Comparison of ENCODE assay signal across 25 cellular contexts in genomic region chr6:10535198-10535597, GRCh38. TPM values are rescaled to one million over a fixed set of nuclear protein-coding genes. Genes with fewer than 3 reads are reported as not detected.
DNase-seq lines count a peak whose midpoint lies in the region; ATAC-seq, FAIRE-seq and TF ChIP-seq lines count a peak whose summit lies in the region.
"Had no signal": no experiment of that assay in that cellular context is flagged by ENCODE, and none has a peak within 500 bp of the region (broad histone marks: within the 10 kb centered on the region; RNA-seq: fewer than 3 reads in every experiment).

No MANE protein-coding gene starts in this region.

- no peaks in the 10 kb centered on the region for H3K36me3 ChIP-seq in K562 (ENCODE audit: control insufficient read depth, insufficient read depth, low read length)

- 14% methylated on average over 1 of the region's 1 CpG for WGBS in K562 (ENCODE audit: insufficient coverage, low coverage, missing lambda C conversion rate)

- no peaks in the 10 kb centered on the region for H3K9me3 Mint-ChIP-seq in endothelial cell (ENCODE audit: unreplicated experiment)
- H3K9me3 Mint-ChIP-seq: activated T-cell treated with anti-CD3 and anti-CD28 coated beads, Interleukin-2, amount 50 U/mL, for 4 hours; brain; CD8-positive, alpha-beta T cell had no signal

- CTCF ChIA-PET in K562 (lab: Yijun Ruan, JAX; ENCODE audit: low intra/inter-chr PET ratio) = no interaction called here

- no TSS peak for BruUV-seq in K562 (replicated peaks; lab: Mats Ljungman, UMichigan)

- no peak overlapping the region for H3K4me3 Mint-ChIP-seq in endothelial cell (ENCODE audit: unreplicated experiment)
- H3K4me3 Mint-ChIP-seq: activated CD8-positive, alpha-beta T cell treated with anti-CD3 and anti-CD28 coated beads, Interleukin-2, amount 10 ng/mL, durations not matched to agents 7 days and 5 days; activated T-cell treated with anti-CD3 and anti-CD28 coated beads, Interleukin-2, amount 50 U/mL, for 4 hours; brain had no signal

- in situ Hi-C loops in K562 (cut with MboI) = no loop called here

- H3K27me3 Mint-ChIP-seq in endothelial cell (ENCODE audit: unreplicated experiment) = peaks cover 3% of the 10 kb centered on the region

- peaks cover 40% of the 10 kb centered on the region for H3K4me1 Mint-ChIP-seq in endothelial cell (ENCODE audit: unreplicated experiment)
- H3K4me1 Mint-ChIP-seq: brain had no signal

- H3K27me3 ChIP-seq in K562 (ENCODE audit: control insufficient read depth in 2 of 2, insufficient read depth in 2 of 2, low read length in 2 of 2) = peaks cover 0 to 5% of the 10 kb centered on the region in 2 experiments; a peak in 1 of 5 replicates
- H3K27me3 ChIP-seq: hepatocyte had no signal

- TF ChIP-seq EP300 in K562 (IDR thresholded peaks at IDR 0.05; ENCODE audit: low read length) = no peak

- H3K36me3 Mint-ChIP-seq in endothelial cell (ENCODE audit: low read depth, unreplicated experiment) = no peaks in the 10 kb centered on the region
- H3K36me3 Mint-ChIP-seq: brain had no signal

- no peaks in the 10 kb centered on the region; a peak in 1 of 5 replicates for H3K4me1 ChIP-seq in K562 (replicated peaks in 1 of 2; ENCODE audit: control insufficient read depth in 2 of 2, insufficient read depth in 2 of 2, low read length in 2 of 2)

- peak; percentile 15 for ATAC-seq in left ventricle myocardium superior
- ATAC-seq in Right ventricle myocardium superior (ENCODE audit: poor library complexity) = no peak
- ATAC-seq in K562 = no peak; the same call in 2 of the 3 replicates
- ATAC-seq: activated CD8-positive, alpha-beta T cell treated with anti-CD3 and anti-CD28 coated beads, Interleukin-2, amount 10 ng/mL, durations not matched to agents 7 days and 5 days; activated naive CD4-positive, alpha-beta T cell treated with anti-CD3 and anti-CD28 coated beads, Interleukin-2, amount 50 U/mL, for 72 hours; activated T-cell treated with anti-CD3 and anti-CD28 coated beads, Interleukin-2, amount 50 U/mL, for 4 hours; CD8-positive, alpha-beta T cell had no signal

- H3K9me1 ChIP-seq in K562 (ENCODE audit: control insufficient read depth, insufficient read depth, low read length) = no peaks in the 10 kb centered on the region

- H3K27ac Mint-ChIP-seq in endothelial cell (ENCODE audit: unreplicated experiment) = no peak overlapping the region
- H3K27ac Mint-ChIP-seq: activated CD8-positive, alpha-beta T cell treated with anti-CD3 and anti-CD28 coated beads, Interleukin-2, amount 10 ng/mL, durations not matched to agents 7 days and 5 days; activated naive CD4-positive, alpha-beta T cell treated with anti-CD3 and anti-CD28 coated beads, Interleukin-2, amount 50 U/mL, for 72 hours; brain; CD8-positive, alpha-beta T cell had no signal

- TF ChIP-seq CTCF in K562 (IDR thresholded peaks at IDR 0.05 in 2 of 3, conservative IDR thresholded peaks at IDR 0.05 in 1 of 3; ENCODE audit: insufficient read depth in 2 of 3, low read depth in 1 of 3, low read length in 3 of 3) (no peak), endothelial cell (IDR thresholded peaks at IDR 0.05; ENCODE audit: unreplicated experiment) (no peak)

- H3K79me2 ChIP-seq in K562 (ENCODE audit: control insufficient read depth, insufficient read depth, low read length) = no peaks in the 10 kb centered on the region

- H3K4me2 ChIP-seq in K562 (ENCODE audit: insufficient read depth, low read length) = no peak overlapping the region
- H3K4me2 ChIP-seq: hepatocyte had no signal

- DNase-seq in left ventricle myocardium superior (no peak), Right ventricle myocardium superior (no peak), NAMALWA (ENCODE audit: low spot score) (peak; percentile 79), K562 (ENCODE audit: extremely low read depth in 1 of 4, low spot score in 3 of 4) (no peak), NCI-H524 treated with DMSO at 0.1 percent for 48 hours (lab: John Stamatoyannopoulos, UW) (no peak), H4 (ENCODE audit: low spot score) (no peak), endothelial cell (ENCODE audit: low spot score) (no peak)
- no peak for DNase-seq in stimulated activated naive CD4-positive, alpha-beta T cell (lab: John Stamatoyannopoulos, UW)
- DNase-seq: activated CD4-positive, CD25-positive, alpha-beta regulatory T cell; activated CD8-positive, alpha-beta T cell treated with anti-CD3 and anti-CD28 coated beads, Interleukin-2, amount 10 ng/mL, durations not matched to agents 7 days and 5 days; activated T-cell treated with anti-CD3 and anti-CD28 coated beads, Interleukin-2, amount 50 U/mL, for 4 hours; CD8-positive, alpha-beta T cell; DND-41; HCEC 1CT; kidney; mesendoderm; NCI-H1417; NCI-H2171; NCI-H748 treated with DMSO at 0.1 percent for 48 hours; T-helper 1 cell had no signal

- no peak for FAIRE-seq in K562 (lab: Jason Lieb, UNC)
- FAIRE-seq: kidney had no signal

- TF ChIP-seq RAD21 in K562 (CRISPR knock-in tag; conservative IDR thresholded peaks at IDR 0.05 in 1 of 2, IDR thresholded peaks at IDR 0.05 in 1 of 2) = no peak

- no peak overlapping the region for H3K9ac ChIP-seq in K562 (ENCODE audit: insufficient read depth in 1 of 2, low read depth in 2 of 2, low read length in 2 of 2)

- POLR2A ChIA-PET in K562 (lab: Yijun Ruan, JAX) = no interaction called here

- H3K9me3 ChIP-seq in K562 (replicated peaks; ENCODE audit: control insufficient read depth, insufficient read depth, low read depth, low read length) = no peaks in the 10 kb centered on the region

- no peak overlapping the region for H2AFZ ChIP-seq in K562 (ENCODE audit: low read depth, low read length)
- H2AFZ ChIP-seq: hepatocyte had no signal

- intact Hi-C loops in left ventricle myocardium superior (cut with micrococcal nuclease) (no loop called here), Right ventricle myocardium superior (cut with DNase I) (no loop called here), K562 (cut with micrococcal nuclease) (no loop called here)

- no peak overlapping the region for H3K27ac ChIP-seq in K562 (ENCODE audit: extremely low read depth, low read depth, low read length)
- H3K27ac ChIP-seq: hepatocyte, RWPE1 had no signal

- TF ChIP-seq POLR2A in K562 (conservative IDR thresholded peaks at IDR 0.05) = no peak

- H4K20me1 ChIP-seq in K562 (replicated peaks; ENCODE audit: control insufficient read depth, insufficient read depth, low read length) = no peaks in the 10 kb centered on the region

- no peak overlapping the region for H3K4me3 ChIP-seq in K562
- H3K4me3 ChIP-seq: coronary artery, hepatocyte had no signal

TF ChIP-seq in K562, 482 proteins besides CTCF, POLR2A, EP300 and RAD21:
- TF ChIP-seq SMARCA4 (IDR thresholded peaks at IDR 0.05) = no peak
- peak; percentile 69; the same call in 1 of the 2 replicates for TF ChIP-seq SPI1 (IDR thresholded peaks at IDR 0.05; ENCODE audit: borderline replicate concordance, low read depth, low read length)

RNA-seq across cellular contexts. Expression of gene GCNT2, which starts 14.0 kb away (rescaled TPM):
- 41.8 TPM for total RNA-seq in left ventricle myocardium superior
- 37.1 TPM for total RNA-seq in Right ventricle myocardium superior
- total RNA-seq in K562 (2011; cell fraction: chromatin; rRNA removed; ENCODE audit: low replicate concordance) = 8.1 and 18.1 TPM in 2 replicates
- total RNA-seq in K562 (2011; cell fraction: nucleolus; rRNA removed) = 3.3 and 3.9 TPM in 2 replicates
- 3.7 and 5.9 TPM in 2 replicates for total RNA-seq in K562 (2011; cell fraction: nucleoplasm; rRNA removed)
- 1.0 and 1.3 TPM in 2 replicates for total RNA-seq in K562 (2014; rRNA removed)
- 2.0 and 2.2 TPM in 2 replicates for total RNA-seq in K562 (2014; rRNA removed; fragmentation: Illumina TruSeq; extraction: Trizol)
- total RNA-seq in K562 (2015; rRNA removed; fragmentation: Illumina TruSeq; extraction: Trizol) = 1.7 and 2.6 TPM in 2 replicates
- 1.3 and 1.8 TPM in 2 replicates for total RNA-seq in K562 (2021)
- polyA plus RNA-seq in K562 (2011; rRNA removed) = 0.54 and 0.78 TPM in 2 replicates
- 0.07 and 0.24 TPM in 2 replicates for polyA plus RNA-seq in K562 (2011; cell fraction: cytosol; rRNA removed)
- polyA plus RNA-seq in K562 (2011; cell fraction: nucleus; rRNA removed) = 0.52 and 0.68 TPM in 2 replicates
- 1.6 and 1.7 TPM in 2 replicates for polyA plus RNA-seq in K562 (2012)
- polyA plus RNA-seq in K562 (2014; fragmentation: Illumina TruSeq; extraction: Trizol) = 1.4 and 1.6 TPM in 2 replicates
- polyA plus RNA-seq in K562 (2014; fragmentation: Nextera tagmentation; extraction: Ambion mirVana) = 1 to 10 TPM; 1.1 to 1.4 TPM
- polyA plus RNA-seq in K562 (2014; rRNA removed) = 1.4 and 1.9 TPM in 2 replicates
- 1.2 and 1.6 TPM in 2 replicates for polyA minus RNA-seq in K562 (2011; rRNA and poly(A)+ RNA removed)
- not detected in 2 replicates for polyA minus RNA-seq in K562 (2011; cell fraction: cytosol; rRNA and poly(A)+ RNA removed)
- polyA minus RNA-seq in K562 (2011; cell fraction: nucleus; rRNA and poly(A)+ RNA removed) = 0.67 and 0.81 TPM in 2 replicates
- 5.4 and 6.8 TPM in 2 replicates for total RNA-seq in H4 (2014; rRNA removed; shearing (Covaris generic))
- 71.1 TPM for total RNA-seq in endothelial cell (ENCODE audit: unreplicated experiment)
